25 cellular contexts compared by ENCODE assay signal in genomic region chr4:115361781-115362180, GRCh38.
"Had no signal": no experiment of that assay in that cellular context is flagged by ENCODE, and none has a peak within 500 bp of the region (broad histone marks: within the 10 kb centered on the region; RNA-seq: fewer than 3 reads in every experiment).

No MANE protein-coding gene starts in this region.

- DNase-seq: activated CD4-positive, alpha-beta T cell treated with anti-CD3 and anti-CD28 coated beads for 1 hour; activated CD4-positive, alpha-beta T cell treated with anti-CD3 and anti-CD28 coated beads, Interleukin-2, amount 50 U/mL, for 1 hour; activated CD8-positive, alpha-beta T cell treated with anti-CD3 and anti-CD28 coated beads for 36 hours; activated gamma-delta T cell treated with Interleukin-2 at 50 U/mL for 16 hours; activated naive CD8-positive, alpha-beta T cell treated with anti-CD3 and anti-CD28 coated beads, Interleukin-2, amount 50 U/mL, for 24 hours; activated T-cell treated with anti-CD3 and anti-CD28 coated beads, Interleukin-2, amount 50 U/mL, for 4 hours; dorsolateral prefrontal cortex; effector memory CD4-positive, alpha-beta T cell; gastrocnemius medialis; glutamatergic neuron; islet precursor cell; left ventricle myocardium superior; naive B cell; nephron progenitor cell; ovary; psoas muscle; sigmoid colon; small intestine; stimulated activated CD4-positive, alpha-beta T cell treated with anti-CD3 and anti-CD28 coated beads, Interleukin-4, amount 100 ng/mL, for 24 hours; T-helper 17 cell; thyroid gland had no signal

- H3K4me1 ChIP-seq: gastrocnemius medialis, psoas muscle, thyroid gland had no signal

- ATAC-seq: activated CD8-positive, alpha-beta T cell treated with anti-CD3 and anti-CD28 coated beads for 36 hours; activated naive CD8-positive, alpha-beta T cell treated with anti-CD3 and anti-CD28 coated beads, Interleukin-2, amount 50 U/mL, for 24 hours; activated T-cell treated with anti-CD3 and anti-CD28 coated beads, Interleukin-2, amount 50 U/mL, for 4 hours; activated T-helper 17 cell treated with anti-CD3 and anti-CD28 coated beads, Interleukin-2, amount 50 U/mL, for 72 hours; gastrocnemius medialis; left ventricle myocardium superior; psoas muscle; stimulated activated effector memory CD8-positive, alpha-beta T cell treated with anti-CD3 and anti-CD28 coated beads, Interleukin-12 subunit alpha, Interleukin-12 subunit beta, amount 100 ng/mL, for 72 hours; T-helper 17 cell had no signal

- H3K9me3 ChIP-seq: gastrocnemius medialis, ovary, psoas muscle, sigmoid colon, thyroid gland had no signal

- H3K27ac ChIP-seq: coronary artery, dorsolateral prefrontal cortex, gastrocnemius medialis, neutrophil, ovary, psoas muscle, sigmoid colon, thyroid gland had no signal

- H3K27me3 ChIP-seq: dorsolateral prefrontal cortex, gastrocnemius medialis, neutrophil, ovary, sigmoid colon, thyroid gland had no signal

- H3K4me3 ChIP-seq: coronary artery, dorsolateral prefrontal cortex, gastrocnemius medialis, ovary, psoas muscle, sigmoid colon, thyroid gland had no signal

- H3K36me3 ChIP-seq: gastrocnemius medialis, neutrophil, ovary, sigmoid colon, thyroid gland had no signal
